23 cellular contexts compared by ENCODE assay signal in the genomic region with DNA sequence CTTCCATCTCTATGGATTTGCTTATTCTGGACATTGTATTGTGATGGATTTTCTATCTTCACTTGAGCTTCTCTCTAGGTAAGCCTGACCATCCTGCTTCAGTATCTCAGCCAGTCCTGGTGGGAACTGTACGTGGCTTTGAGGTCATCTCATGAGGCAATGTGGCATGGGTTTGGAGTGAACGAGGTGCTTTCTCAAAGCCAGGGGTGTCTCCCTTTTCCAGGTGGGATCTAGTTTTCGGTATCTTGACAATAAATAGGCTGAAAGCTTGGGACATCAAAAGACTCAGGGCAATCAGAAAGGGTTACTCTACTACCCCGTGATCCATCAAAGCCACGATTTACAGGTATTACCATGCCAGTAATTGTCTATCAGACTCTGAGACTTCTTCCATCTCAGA. TPM values are rescaled to one million over a fixed set of nuclear protein-coding genes. Genes with fewer than 3 reads are reported as not detected.
DNase-seq lines count a peak whose midpoint lies in the region; ATAC-seq and TF ChIP-seq lines count a peak whose summit lies in the region.
"Had no signal": no experiment of that assay in that cellular context is flagged by ENCODE, and none has a peak within 500 bp of the region (broad histone marks: within the 10 kb centered on the region; RNA-seq: fewer than 3 reads in every experiment).

No MANE protein-coding gene starts in this region.

- H3K9me3 ChIP-seq in esophagus muscularis mucosa, result no peaks in the 10 kb centered on the region
- H3K9me3 ChIP-seq in gastrocnemius medialis, result no peaks in the 10 kb centered on the region
- H3K9me3 ChIP-seq: A549, BE2C had no signal

- in situ Hi-C loops in KBM-7 (cut with MboI; ENCODE audit: low pct_unique_long_range_greater_than_20kb, low sequenced_read_pairs), result no loop called here
- in situ Hi-C loops in gastrocnemius medialis (cut with MboI; ENCODE audit: low sequenced_read_pairs in 4 of 4), result loop anchor here in 2 of 4 donors (10.0 to 25.0 kb wide), 2 partner anchors 343 to 491 kb away; no protein-coding TSS in a partner anchor

- no peak for ATAC-seq in activated CD8-positive, alpha-beta T cell treated with anti-CD3 and anti-CD28 coated beads, Interleukin-2, amount 10 ng/mL, durations not matched to agents 7 days and 5 days
- no peak for ATAC-seq in activated CD8-positive, alpha-beta T cell treated with anti-CD3 and anti-CD28 coated beads for 36 hours
- no peak for ATAC-seq in activated T-helper 17 cell treated with anti-CD3 and anti-CD28 coated beads, Interleukin-2, amount 50 U/mL, for 72 hours (replicated peaks)
- ATAC-seq in gastrocnemius medialis, result no peak
- ATAC-seq: A549, GM23338, HCT116 had no signal

- intact Hi-C loops in activated CD8-positive, alpha-beta T cell treated with anti-CD3 and anti-CD28 coated beads for 36 hours (cut with micrococcal nuclease), result no loop called here
- intact Hi-C loops in esophagus muscularis mucosa (cut with DNase I), result loop anchor here (10.0 kb wide), 1 partner anchor 353 kb away; a partner anchor contains a TSS
- intact Hi-C loops in gastrocnemius medialis (cut with DNase I; ENCODE audit: low total_unique reads), result loop anchor here (10.0 kb wide), 1 partner anchor 243 kb away; no protein-coding TSS in a partner anchor

- peaks cover 19% of the 10 kb centered on the region for H3K4me1 Mint-ChIP-seq in activated CD8-positive, alpha-beta T cell treated with anti-CD3 and anti-CD28 coated beads, Interleukin-2, amount 10 ng/mL, durations not matched to agents 7 days and 5 days (ENCODE audit: low read depth)
- peaks cover 12% of the 10 kb centered on the region for H3K4me1 Mint-ChIP-seq in activated CD8-positive, alpha-beta T cell treated with anti-CD3 and anti-CD28 coated beads for 36 hours (ENCODE audit: low read depth)
- peaks cover 11% of the 10 kb centered on the region for H3K4me1 Mint-ChIP-seq in activated T-helper 17 cell treated with anti-CD3 and anti-CD28 coated beads, Interleukin-2, amount 50 U/mL, for 72 hours
- H3K4me1 Mint-ChIP-seq: CD14-positive monocyte had no signal

- CTCF ChIA-PET in activated CD8-positive, alpha-beta T cell treated with anti-CD3 and anti-CD28 coated beads, Interleukin-2, amount 10 ng/mL, durations not matched to agents 7 days and 5 days (lab: Charles Lee), result interaction anchor here (1.9 kb wide), 1 partner anchor 26 kb away, joined by 7 read pairs; no protein-coding TSS in a partner anchor
- CTCF ChIA-PET in activated CD8-positive, alpha-beta T cell treated with anti-CD3 and anti-CD28 coated beads for 36 hours (lab: Charles Lee), result interaction anchor here (0.7 kb wide), 1 partner anchor 188 kb away, joined by 3 read pairs; no protein-coding TSS in a partner anchor

- H3K27me3 ChIP-seq in esophagus muscularis mucosa (peaks cover 0 to 3% (median 0%) of the 10 kb centered on the region in 4 donors), gastrocnemius medialis (no peaks in the 10 kb centered on the region)
- H3K27me3 ChIP-seq: BE2C; BLaER1 treated with 17β-estradiol and CSF1 and Interleukin-3, amounts not matched to agents 10 nM and 100 nM had no signal

- TF ChIP-seq CTCF in activated CD8-positive, alpha-beta T cell treated with anti-CD3 and anti-CD28 coated beads for 36 hours (IDR thresholded peaks at IDR 0.05), result no peak
- TF ChIP-seq CTCF in esophagus muscularis mucosa (IDR thresholded peaks at IDR 0.05), result no peak
- TF ChIP-seq CTCF in gastrocnemius medialis (IDR thresholded peaks at IDR 0.05 in 4 of 5, conservative IDR thresholded peaks at IDR 0.05 in 1 of 5), result no peak

- no peak for TF ChIP-seq EP300 in esophagus muscularis mucosa (IDR thresholded peaks at IDR 0.05)

- H3K36me3 ChIP-seq in esophagus muscularis mucosa (no peaks in the 10 kb centered on the region), gastrocnemius medialis (no peaks in the 10 kb centered on the region)
- H3K36me3 ChIP-seq: BE2C had no signal

- H3K36me3 Mint-ChIP-seq in activated CD8-positive, alpha-beta T cell treated with anti-CD3 and anti-CD28 coated beads, Interleukin-2, amount 10 ng/mL, durations not matched to agents 7 days and 5 days (ENCODE audit: low read depth), result peaks cover 19% of the 10 kb centered on the region
- peaks cover 14% of the 10 kb centered on the region for H3K36me3 Mint-ChIP-seq in activated CD8-positive, alpha-beta T cell treated with anti-CD3 and anti-CD28 coated beads for 36 hours (ENCODE audit: low read depth)
- peaks cover 8% of the 10 kb centered on the region for H3K36me3 Mint-ChIP-seq in activated T-helper 17 cell treated with anti-CD3 and anti-CD28 coated beads, Interleukin-2, amount 50 U/mL, for 72 hours (ENCODE audit: low read depth)

- 87% methylated on average over 5 of the region's 5 CpGs for WGBS in esophagus muscularis mucosa

- no peak overlapping the region for H3K4me3 Mint-ChIP-seq in activated CD8-positive, alpha-beta T cell treated with anti-CD3 and anti-CD28 coated beads, Interleukin-2, amount 10 ng/mL, durations not matched to agents 7 days and 5 days
- H3K4me3 Mint-ChIP-seq in activated CD8-positive, alpha-beta T cell treated with anti-CD3 and anti-CD28 coated beads for 36 hours, result no peak overlapping the region
- H3K4me3 Mint-ChIP-seq in activated T-helper 17 cell treated with anti-CD3 and anti-CD28 coated beads, Interleukin-2, amount 50 U/mL, for 72 hours, result no peak overlapping the region
- H3K4me3 Mint-ChIP-seq: CD14-positive monocyte; CD4-positive, alpha-beta memory T cell; GM23338; H9 had no signal

- peak; percentile 15 for DNase-seq in activated CD8-positive, alpha-beta T cell treated with anti-CD3 and anti-CD28 coated beads, Interleukin-2, amount 10 ng/mL, durations not matched to agents 7 days and 5 days
- no peak for DNase-seq in activated CD8-positive, alpha-beta T cell treated with anti-CD3 and anti-CD28 coated beads for 36 hours
- DNase-seq in esophagus muscularis mucosa (ENCODE audit: extremely low spot score) (peak; percentile 57), NAMALWA (ENCODE audit: low spot score) (no peak), KBM-7 (no peak), gastrocnemius medialis (no peak)
- DNase-seq: 8988T; ACHN; AML-193; BE2C; Calu3; CD4-positive, alpha-beta memory T cell; COR-L47; DMS53; DMS79 treated with DMSO at 0.1 percent for 48 hours; GF-D8; H9 had no signal

- H3K27me3 Mint-ChIP-seq in activated CD8-positive, alpha-beta T cell treated with anti-CD3 and anti-CD28 coated beads, Interleukin-2, amount 10 ng/mL, durations not matched to agents 7 days and 5 days (ENCODE audit: low read depth), result no peaks in the 10 kb centered on the region
- H3K27me3 Mint-ChIP-seq in activated CD8-positive, alpha-beta T cell treated with anti-CD3 and anti-CD28 coated beads for 36 hours, result no peaks in the 10 kb centered on the region
- no peaks in the 10 kb centered on the region for H3K27me3 Mint-ChIP-seq in activated T-helper 17 cell treated with anti-CD3 and anti-CD28 coated beads, Interleukin-2, amount 50 U/mL, for 72 hours
- H3K27me3 Mint-ChIP-seq: CD4-positive, alpha-beta memory T cell had no signal

- H3K4me3 ChIP-seq in esophagus muscularis mucosa, result no peak overlapping the region
- H3K4me3 ChIP-seq in gastrocnemius medialis, result no peak overlapping the region
- H3K4me3 ChIP-seq: A549; BLaER1 treated with 17β-estradiol and CSF1 and Interleukin-3, amounts not matched to agents 10 nM and 100 nM; GM23338 had no signal

- no peaks in the 10 kb centered on the region for H3K9me3 Mint-ChIP-seq in activated CD8-positive, alpha-beta T cell treated with anti-CD3 and anti-CD28 coated beads, Interleukin-2, amount 10 ng/mL, durations not matched to agents 7 days and 5 days (ENCODE audit: insufficient read depth)
- no peaks in the 10 kb centered on the region for H3K9me3 Mint-ChIP-seq in activated CD8-positive, alpha-beta T cell treated with anti-CD3 and anti-CD28 coated beads for 36 hours
- H3K9me3 Mint-ChIP-seq in activated T-helper 17 cell treated with anti-CD3 and anti-CD28 coated beads, Interleukin-2, amount 50 U/mL, for 72 hours, result no peaks in the 10 kb centered on the region
- H3K9me3 Mint-ChIP-seq: CD4-positive, alpha-beta memory T cell; GM23338; H9 had no signal

- no peak overlapping the region for H3K27ac ChIP-seq in esophagus muscularis mucosa (replicated peaks in 1 of 4)
- H3K27ac ChIP-seq in gastrocnemius medialis, result no peak overlapping the region
- H3K27ac ChIP-seq: A549; BLaER1 treated with 17β-estradiol and CSF1 and Interleukin-3, amounts not matched to agents 10 nM and 100 nM had no signal

- no peak overlapping the region for H3K27ac Mint-ChIP-seq in activated CD8-positive, alpha-beta T cell treated with anti-CD3 and anti-CD28 coated beads, Interleukin-2, amount 10 ng/mL, durations not matched to agents 7 days and 5 days
- H3K27ac Mint-ChIP-seq in activated CD8-positive, alpha-beta T cell treated with anti-CD3 and anti-CD28 coated beads for 36 hours, result no peak overlapping the region
- H3K27ac Mint-ChIP-seq in activated T-helper 17 cell treated with anti-CD3 and anti-CD28 coated beads, Interleukin-2, amount 50 U/mL, for 72 hours, result peak overlapping the region; percentile 14
- H3K27ac Mint-ChIP-seq: CD14-positive monocyte, GM23338, H9 had no signal

- TF ChIP-seq POLR2A in esophagus muscularis mucosa (IDR thresholded peaks at IDR 0.05; ENCODE audit: low read depth), result no peak
- TF ChIP-seq POLR2A in gastrocnemius medialis (IDR thresholded peaks at IDR 0.05), result no peak

- H3K4me1 ChIP-seq in esophagus muscularis mucosa (peaks cover 10 to 11% (median 11%) of the 10 kb centered on the region in 4 donors), gastrocnemius medialis (peaks cover 7 to 8% of the 10 kb centered on the region in 2 donors)
- H3K4me1 ChIP-seq: BE2C had no signal

- POLR2A ChIA-PET in activated CD8-positive, alpha-beta T cell treated with anti-CD3 and anti-CD28 coated beads, Interleukin-2, amount 10 ng/mL, durations not matched to agents 7 days and 5 days (lab: Charles Lee), result no interaction called here
- POLR2A ChIA-PET in activated CD8-positive, alpha-beta T cell treated with anti-CD3 and anti-CD28 coated beads for 36 hours (lab: Charles Lee), result no interaction called here

RNA-seq across cellular contexts. Expression of a gene that starts 40.8 kb away (rescaled TPM):
- total RNA-seq in activated CD8-positive, alpha-beta T cell treated with anti-CD3 and anti-CD28 coated beads, Interleukin-2, amount 10 ng/mL, durations not matched to agents 7 days and 5 days, result 10 to 100 TPM; 11.0 to 12.0 TPM
- 1 to 10 TPM; 2.5 TPM for total RNA-seq in activated CD8-positive, alpha-beta T cell treated with anti-CD3 and anti-CD28 coated beads for 36 hours
- 1 to 10 TPM; 3.4 to 3.7 TPM for total RNA-seq in activated T-helper 17 cell treated with anti-CD3 and anti-CD28 coated beads, Interleukin-2, amount 50 U/mL, for 72 hours
- 1 to 10 TPM; 2.5 to 6.1 (median 4.1) TPM for total RNA-seq in esophagus muscularis mucosa
- 1 to 10 TPM in 3 of 4 donors, under 1 TPM in 1; 0.52 to 3.1 (median 1.2) TPM for total RNA-seq in gastrocnemius medialis

Comparison
In these comparisons a context has a peak if more than half of its experiments do, and no peak if none do; other contexts are left out.
1. DNase-seq: peak in activated CD8-positive, alpha-beta T cell treated with anti-CD3 and anti-CD28 coated beads, Interleukin-2, amount 10 ng/mL, durations not matched to agents 7 days and 5 days (single experiment) and esophagus muscularis mucosa (single experiment); none in activated CD8-positive, alpha-beta T cell treated with anti-CD3 and anti-CD28 coated beads for 36 hours (single experiment), NAMALWA (single experiment), KBM-7 (single experiment) and gastrocnemius medialis (0 of 2).